Comparison of ENCODE assay signal across 8 cellular contexts in genomic region chr10:123008379-123009104, GRCh38. TPM values are rescaled to one million over a fixed set of nuclear protein-coding genes. Genes with fewer than 3 reads are reported as not detected.
DNase-seq lines count a peak whose midpoint lies in the region; ATAC-seq, FAIRE-seq and TF ChIP-seq lines count a peak whose summit lies in the region.

Gene ACADSB (plus strand): TSS chr10:123009006. CDS start chr10:123009030, 24 bp downstream.
Gene IKZF5 (minus strand): TSS chr10:123008795. CDS start chr10:122998625, 10,170 bp downstream.

- H2AFZ ChIP-seq in H1 (ENCODE audit: low read length) = peak within 1 kb of the TSS; percentile 65

- peaks cover 10% of the 10 kb centered on the region; the same call in 1 of the 2 replicates for H3K23me2 ChIP-seq in H1 (ENCODE audit: low read depth, low read length)

- H3K79me1 ChIP-seq in H1 (ENCODE audit: low read depth, low read length) = no peaks in the 10 kb centered on the region

- peak; percentile 87 for ATAC-seq in GM21390 (IDR thresholded peaks at IDR 0.05; ENCODE audit: unreplicated experiment)

- H3K27me3 ChIP-seq in H1 (replicated peaks in 1 of 4; ENCODE audit: control insufficient read depth in 3 of 4, extremely low read depth in 1 of 4, insufficient read depth in 3 of 4, low read length in 3 of 4) = peaks cover 2 to 23% (median 16%) of the 10 kb centered on the region in 4 experiments; a peak in 5 of 7 replicates

- peaks cover 0 to 49% of the 10 kb centered on the region in 2 experiments; a peak in 3 of 4 replicates for H3K79me2 ChIP-seq in H1 (ENCODE audit: control insufficient read depth in 1 of 2, insufficient read depth in 2 of 2, low read length in 2 of 2)

- POLR2A ChIA-PET in H1 (lab: Charles Lee; ENCODE audit: partially characterized antibody) = interaction anchor here (0.9 to 3.8 kb wide), 9 partner anchors 9 to 162 kb away, joined by 3 to 25 read pairs (median 4); partner anchors contain the start of genes CUZD1 and PSTK

- peak within 1 kb of the TSS; percentile 19 for H4K5ac ChIP-seq in H1 (ENCODE audit: insufficient read length, low read depth, low read length)

- H2BK20ac ChIP-seq in H1 (ENCODE audit: low read length) = no peak within 1 kb of the TSS

- H2AK5ac ChIP-seq in H1 (ENCODE audit: low read depth, low read length) = no peak within 1 kb of the TSS

- H4K8ac ChIP-seq in H1 (ENCODE audit: extremely low read depth, insufficient read depth, low read length) = peak within 1 kb of the TSS; percentile 88

- TF ChIP-seq EP300 in H1 (IDR thresholded peaks at IDR 0.05; ENCODE audit: borderline replicate concordance in 1 of 2, low read depth in 2 of 2, low read length in 2 of 2) = peak in 1 of 2 experiments; percentile 52; a peak in 1 of 3 replicates

- TF ChIP-seq RAD21 in H1 (IDR thresholded peaks at IDR 0.05 in 1 of 2, conservative IDR thresholded peaks at IDR 0.05 in 1 of 2; ENCODE audit: low read depth in 2 of 2, low read length in 2 of 2) = no peak

- peak within 1 kb of the TSS; percentile 18; the same call in 1 of the 2 replicates for H2BK5ac ChIP-seq in H1 (ENCODE audit: low read depth, low read length)

- H3K9me3 ChIP-seq in H1 (ENCODE audit: insufficient read depth in 2 of 2, low read depth in 1 of 2, low read length in 1 of 2) = peaks cover 0 to 2% of the 10 kb centered on the region in 2 experiments; a peak in 1 of 4 replicates

- H2BK120ac ChIP-seq in H1 (replicated peaks; ENCODE audit: low read depth, low read length) = no peak within 1 kb of the TSS

- CTCF ChIA-PET in H1 (lab: Charles Lee; ENCODE audit: partially characterized antibody) = interaction anchor here (1.0 to 5.9 kb wide), 4 partner anchors 9 to 1261 kb away, joined by 3 to 28 read pairs (median 4); no protein-coding TSS in a partner anchor

- no peak for FAIRE-seq in H1 (lab: Jason Lieb, UNC)

- peak within 1 kb of the TSS; percentile 49 for H3K56ac ChIP-seq in H1 (replicated peaks; ENCODE audit: insufficient read length, low read depth, low read length)

- H3K14ac ChIP-seq in H1 (ENCODE audit: insufficient read length) = no peak within 1 kb of the TSS

- peaks cover 0 to 2% (median under 1%) of the 10 kb centered on the region in 4 experiments; a peak in 2 of 7 replicates for H3K4me1 ChIP-seq in H1 (replicated peaks in 1 of 4; ENCODE audit: control insufficient read depth in 3 of 4, insufficient read depth in 4 of 4, low read length in 3 of 4)

- H4K20me1 ChIP-seq in H1 (replicated peaks in 1 of 2; ENCODE audit: control insufficient read depth in 1 of 2, insufficient read depth in 2 of 2, low read length in 2 of 2) = peaks cover 3% of the 10 kb centered on the region in 2 experiments

- no peaks in the 10 kb centered on the region; a peak in 1 of 8 replicates for H3K36me3 ChIP-seq in H1 (ENCODE audit: control insufficient read depth in 2 of 4, insufficient read depth in 4 of 4, low read length in 3 of 4)

- H4K91ac ChIP-seq in H1 (replicated peaks; ENCODE audit: insufficient read length, low read length) = no peak within 1 kb of the TSS

- peak within 1 kb of the TSS; percentile 86 to 90 (median 88) for H3K4me3 ChIP-seq in H1 (ENCODE audit: extremely low read depth in 1 of 4, insufficient read depth in 2 of 4, low read depth in 3 of 4, low read length in 4 of 4)

- TF ChIP-seq POLR2A in H1 (IDR thresholded peaks at IDR 0.05; ENCODE audit: control extremely low read depth in 1 of 2, low read depth in 2 of 2, low read length in 2 of 2) = peak; percentile 60 to 89

- 1% methylated on average over 46 of the region's 64 CpGs; no CpG with 5 or more reads in 1 of the 2 experiments for WGBS in H1 (ENCODE audit: extremely low coverage in 1 of 2, insufficient coverage in 1 of 2, insufficient read length in 1 of 2, insufficient replicate concordance in 2 of 2, low coverage in 1 of 2, low lambda C conversion rate in 2 of 2, missing lambda C conversion rate in 1 of 2), 2 experiments

- DNase-seq in Caki2 (ENCODE audit: low read depth) (peak; percentile 92), HUDEP-2 (lab: John Stamatoyannopoulos, UW; ENCODE audit: unreplicated experiment in 76 of 76) (peak; percentile 12 to 97 (median 92)), NOMO-1 treated with dmso at 0.1 percent for 144 hours (lab: John Stamatoyannopoulos, UW; ENCODE audit: unreplicated experiment) (peak; percentile 96), H1 (ENCODE audit: low read depth in 1 of 2, low spot score in 2 of 2) (peak; percentile 90 to 95), mesenteric fat pad (ENCODE audit: low spot score) (peak; percentile 97)
- peak; percentile 67 to 86 (median 68) for DNase-seq in activated CD8-positive, alpha-beta memory T cell treated with anti-CD3 and anti-CD28 coated beads for 48 hours (ENCODE audit: low read depth in 2 of 3, low spot score in 2 of 3)
- peak; percentile 92 for DNase-seq in stimulated activated CD8-positive, alpha-beta memory T cell treated with anti-CD3 and anti-CD28 coated beads, Interleukin-15, amount 100 ng/mL, for 1 hour (ENCODE audit: low read depth)

- H3K27ac ChIP-seq in H1 (ENCODE audit: low read depth, low read length) = peak within 1 kb of the TSS; percentile 63; the same call in 1 of the 2 replicates

- no peak within 1 kb of the TSS for H2BK12ac ChIP-seq in H1 (ENCODE audit: low read depth, low read length)

- no peak within 1 kb of the TSS for H3K23ac ChIP-seq in H1 (ENCODE audit: insufficient read length)

- H3K18ac ChIP-seq in H1 (ENCODE audit: extremely low read depth, low read length) = peak within 1 kb of the TSS; percentile 65; the same call in 1 of the 2 replicates

- peak within 1 kb of the TSS; percentile 59 to 90 (median 82) for H3K9ac ChIP-seq in H1 (replicated peaks in 1 of 4; ENCODE audit: extremely low read depth in 1 of 4, low read depth in 3 of 4, low read length in 3 of 4)

- H2BK15ac ChIP-seq in H1 (ENCODE audit: low read length) = no peak within 1 kb of the TSS

- in situ Hi-C loops in Caki2 (cut with HindIII; ENCODE audit: low pct_unique_long_range_greater_than_20kb, low sequenced_read_pairs) = no loop called here

- H3K4ac ChIP-seq in H1 (replicated peaks; ENCODE audit: insufficient read length, low read depth, low read length) = no peak within 1 kb of the TSS

- H3K4me2 ChIP-seq in H1 (ENCODE audit: insufficient read depth in 1 of 2, low read depth in 2 of 2, low read length in 2 of 2) = peak within 1 kb of the TSS; percentile 83 to 92

- TF ChIP-seq CTCF in H1 (IDR thresholded peaks at IDR 0.05; ENCODE audit: control extremely low read depth in 1 of 3, insufficient read depth in 1 of 3, low read depth in 1 of 3, low read length in 3 of 3) = no peak

TF ChIP-seq in H1, 55 proteins besides CTCF, POLR2A, EP300 and RAD21 (continues in another document):
- TF ChIP-seq RBBP5 (IDR thresholded peaks at IDR 0.05; ENCODE audit: borderline replicate concordance, low read depth, low read length) = peak; percentile 95; the same call in 1 of the 2 replicates
- TF ChIP-seq NRF1 (IDR thresholded peaks at IDR 0.05; ENCODE audit: low read depth, low read length) = no peak
- no peak for TF ChIP-seq CTBP2 (IDR thresholded peaks at IDR 0.05; ENCODE audit: borderline replicate concordance, insufficient read depth, insufficient read length, low read length)
- peak; percentile 63 for TF ChIP-seq E2F6 (IDR thresholded peaks at IDR 0.05)
- TF ChIP-seq BRCA1 (IDR thresholded peaks at IDR 0.05; ENCODE audit: low read depth, low read length) = peak; percentile 92
- TF ChIP-seq ASH2L (IDR thresholded peaks at IDR 0.05; ENCODE audit: low read length) = peak; percentile 97
- TF ChIP-seq GABPA (IDR thresholded peaks at IDR 0.05; ENCODE audit: borderline replicate concordance, insufficient read depth, low read length) = 0 out of 2 replicates have a peak, but pooled peaks have one; percentile 50
- TF ChIP-seq SIN3A (conservative IDR thresholded peaks at IDR 0.05 in 1 of 2, IDR thresholded peaks at IDR 0.05 in 1 of 2; ENCODE audit: low read depth in 1 of 2, low read length in 2 of 2) = peak; percentile 47 to 65; a peak in 1 of 4 replicates
- TF ChIP-seq PHF8 (conservative IDR thresholded peaks at IDR 0.05; ENCODE audit: low read depth, low read length) = peak; percentile 70
- TF ChIP-seq TBP (IDR thresholded peaks at IDR 0.05; ENCODE audit: low read depth, low read length) = peak; percentile 81
- no peak for TF ChIP-seq TCF12 (IDR thresholded peaks at IDR 0.05; ENCODE audit: low read depth, low read length)
- peak; percentile 64 for TF ChIP-seq SP1 (IDR thresholded peaks at IDR 0.05; ENCODE audit: low read depth, low read length)
- peak; percentile 68 for TF ChIP-seq TAF7 (optimal IDR thresholded peaks at IDR 0.05; ENCODE audit: borderline replicate concordance, low read depth, low read length)

RNA-seq across cellular contexts. Expression of gene ACADSB, which starts in this region (rescaled TPM):
- 4.3 and 4.7 TPM in 2 replicates for total RNA-seq in Caki2 (2014; rRNA removed; shearing (Covaris generic); ENCODE audit: low replicate concordance)
- total RNA-seq in H1 (2021; fragmentation: NEBNext Ultra II Directional; extraction: Animal tissue kit (Norgen Biotek cat#: 25700)) = 11.2 and 12.4 TPM in 2 replicates
- 3.3 and 5.6 TPM in 2 replicates for polyA plus RNA-seq in H1 (2011; rRNA removed)
- 6.2 TPM for polyA plus RNA-seq in H1 (2011; cell fraction: cytosol; rRNA removed)
- polyA plus RNA-seq in H1 (2011; cell fraction: nucleus; rRNA removed) = 3.9 TPM
- polyA plus RNA-seq in H1 (2012, experiment 1 of 2) = 5.9 to 10.0 TPM (median 7.4 TPM) in 4 replicates
- 0.47 TPM for polyA plus RNA-seq in H1 (2012, experiment 2 of 2)
- 4.1 TPM for polyA plus RNA-seq in H1 (2013, experiment 1 of 2)
- 3.4 TPM for polyA plus RNA-seq in H1 (2013, experiment 2 of 2)
- 5.9 and 8.9 TPM in 2 replicates for polyA minus RNA-seq in H1 (2011; rRNA and poly(A)+ RNA removed)
- polyA minus RNA-seq in H1 (2011; cell fraction: cytosol; rRNA and poly(A)+ RNA removed) = 4.9 TPM
- polyA minus RNA-seq in H1 (2011; cell fraction: nucleus; rRNA and poly(A)+ RNA removed) = 9.8 TPM
- 20.0 TPM for total RNA-seq in mesenteric fat pad

RNA-seq across cellular contexts. Expression of gene IKZF5, which starts in this region (rescaled TPM):
- 0.57 and 3.8 TPM in 2 replicates for total RNA-seq in Caki2 (2014; rRNA removed; shearing (Covaris generic); ENCODE audit: low replicate concordance)
- total RNA-seq in H1 (2021; fragmentation: NEBNext Ultra II Directional; extraction: Animal tissue kit (Norgen Biotek cat#: 25700)) = 15.3 and 15.7 TPM in 2 replicates
- polyA plus RNA-seq in H1 (2011; rRNA removed) = 3.8 and 5.2 TPM in 2 replicates
- polyA plus RNA-seq in H1 (2011; cell fraction: cytosol; rRNA removed) = 5.5 TPM
- 4.6 TPM for polyA plus RNA-seq in H1 (2011; cell fraction: nucleus; rRNA removed)
- polyA plus RNA-seq in H1 (2012, experiment 1 of 2) = 3.6 to 13.0 TPM (median 5.9 TPM) in 4 replicates
- polyA plus RNA-seq in H1 (2012, experiment 2 of 2) = 0.56 TPM
- polyA plus RNA-seq in H1 (2013, experiment 1 of 2) = 7.8 TPM
- 6.8 TPM for polyA plus RNA-seq in H1 (2013, experiment 2 of 2)
- polyA minus RNA-seq in H1 (2011; rRNA and poly(A)+ RNA removed) = 8.7 and 9.6 TPM in 2 replicates
- polyA minus RNA-seq in H1 (2011; cell fraction: cytosol; rRNA and poly(A)+ RNA removed) = 4.6 TPM
- polyA minus RNA-seq in H1 (2011; cell fraction: nucleus; rRNA and poly(A)+ RNA removed) = 8.3 TPM
- total RNA-seq in mesenteric fat pad = 12.4 TPM

Comparison
In these comparisons a context has a peak if more than half of its experiments do, and no peak if none do; other contexts are left out.
1. Peak in every context shown above with its lines: DNase-seq, ATAC-seq, H3K4me3 ChIP-seq and H3K27ac ChIP-seq.